25 cellular contexts compared by ENCODE assay signal in the genomic region with DNA sequence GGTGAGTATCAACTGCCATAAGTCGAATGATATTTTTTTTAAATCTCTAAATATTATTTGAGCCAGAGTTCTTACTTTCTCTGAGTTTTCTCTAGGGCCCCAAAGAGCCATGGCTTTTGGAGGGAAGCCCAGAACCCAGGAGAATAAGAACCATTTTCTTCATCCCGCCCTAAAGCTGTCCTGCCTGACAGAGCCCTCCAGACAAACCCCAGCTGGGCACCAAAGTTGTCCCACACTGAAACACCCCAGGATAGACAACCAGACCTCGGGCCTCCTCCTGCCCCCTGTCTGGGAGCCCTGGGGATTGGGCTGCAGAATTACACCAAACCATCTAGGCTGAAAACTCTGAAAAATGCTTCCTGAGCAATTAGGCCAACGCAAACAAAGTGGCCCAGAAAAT.
A peak's percentile ranks its signal among the peaks of the same experiment; 100 is the strongest.
DNase-seq lines count a peak whose midpoint lies in the region; ATAC-seq, FAIRE-seq and TF ChIP-seq lines count a peak whose summit lies in the region.
"Had no signal": no experiment of that assay in that cellular context is flagged by ENCODE, and none has a peak within 500 bp of the region (broad histone marks: within the 10 kb centered on the region; RNA-seq: fewer than 3 reads in every experiment).

No MANE protein-coding gene starts in this region.

- H3K79me1 ChIP-seq in H1 (ENCODE audit: low read depth, low read length): no peaks in the 10 kb centered on the region

- no peak overlapping the region for H2AK5ac ChIP-seq in H1 (ENCODE audit: low read depth, low read length)

- no peak overlapping the region for H3K23ac ChIP-seq in H1 (ENCODE audit: insufficient read length)

- peaks cover 5% of the 10 kb centered on the region; the same call in 1 of the 2 replicates for H3K4me1 ChIP-seq in BLaER1
- peaks cover 0 to 6% (median 2%) of the 10 kb centered on the region in 4 experiments; a peak in 4 of 7 replicates for H3K4me1 ChIP-seq in H1 (replicated peaks in 1 of 4; ENCODE audit: control insufficient read depth in 3 of 4, insufficient read depth in 4 of 4, low read length in 3 of 4)

- CTCF ChIA-PET in activated CD4-positive, alpha-beta memory T cell treated with anti-CD3 and anti-CD28 coated beads, Interleukin-2, amount 10 ng/mL, durations not matched to agents 7 days and 5 days (lab: Charles Lee): no interaction called here
- CTCF ChIA-PET in activated CD4-positive, alpha-beta memory T cell treated with anti-CD3 and anti-CD28 coated beads for 36 hours (lab: Charles Lee): no interaction called here
- CTCF ChIA-PET in H1 (lab: Charles Lee; ENCODE audit: partially characterized antibody): interaction anchor here (1.2 kb wide), 1 partner anchor 160 kb away, joined by 3 read pairs; no protein-coding TSS in a partner anchor

- no peak overlapping the region for H4K8ac ChIP-seq in H1 (ENCODE audit: extremely low read depth, insufficient read depth, low read length)

- H3K4me1 Mint-ChIP-seq in activated CD4-positive, alpha-beta memory T cell treated with anti-CD3 and anti-CD28 coated beads, Interleukin-2, amount 10 ng/mL, durations not matched to agents 7 days and 5 days: peaks cover 26% of the 10 kb centered on the region
- peaks cover 15% of the 10 kb centered on the region for H3K4me1 Mint-ChIP-seq in activated CD4-positive, alpha-beta memory T cell treated with anti-CD3 and anti-CD28 coated beads for 36 hours (ENCODE audit: low read depth)
- H3K4me1 Mint-ChIP-seq in nephron: peaks cover 14% of the 10 kb centered on the region

- no peaks in the 10 kb centered on the region for H4K20me1 ChIP-seq in BLaER1
- no peaks in the 10 kb centered on the region for H4K20me1 ChIP-seq in H1 (replicated peaks in 1 of 2; ENCODE audit: control insufficient read depth in 1 of 2, insufficient read depth in 2 of 2, low read length in 2 of 2)

- H3K9me3 ChIP-seq in BLaER1 (no peaks in the 10 kb centered on the region), H1 (ENCODE audit: insufficient read depth in 2 of 2, low read depth in 1 of 2, low read length in 1 of 2) (no peaks in the 10 kb centered on the region)

- H3K9ac ChIP-seq in BLaER1 (no peak overlapping the region), H1 (replicated peaks in 1 of 4; ENCODE audit: extremely low read depth in 1 of 4, low read depth in 3 of 4, low read length in 3 of 4) (no peak overlapping the region)

- H3K14ac ChIP-seq in H1 (ENCODE audit: insufficient read length): no peak overlapping the region

- no peak for ATAC-seq in GM18505 (IDR thresholded peaks at IDR 0.05; ENCODE audit: unreplicated experiment)
- ATAC-seq: SK-N-SH treated with all-trans-retinoic acid at 6 μM for 48 hours had no signal

- intact Hi-C loops in activated CD4-positive, alpha-beta memory T cell treated with anti-CD3 and anti-CD28 coated beads for 36 hours (cut with micrococcal nuclease): no loop called here

- H2BK5ac ChIP-seq in H1 (ENCODE audit: low read depth, low read length): no peak overlapping the region

- POLR2A ChIA-PET in activated CD4-positive, alpha-beta memory T cell treated with anti-CD3 and anti-CD28 coated beads, Interleukin-2, amount 10 ng/mL, durations not matched to agents 7 days and 5 days (lab: Charles Lee): no interaction called here
- POLR2A ChIA-PET in activated CD4-positive, alpha-beta memory T cell treated with anti-CD3 and anti-CD28 coated beads for 36 hours (lab: Charles Lee): no interaction called here
- POLR2A ChIA-PET in H1 (lab: Charles Lee; ENCODE audit: partially characterized antibody): interaction anchor here (0.6 kb wide), 1 partner anchor 123 kb away, joined by 3 read pairs; no protein-coding TSS in a partner anchor

- H2BK12ac ChIP-seq in H1 (ENCODE audit: low read depth, low read length): no peak overlapping the region

- H4K5ac ChIP-seq in H1 (ENCODE audit: insufficient read length, low read depth, low read length): no peak overlapping the region

- no peak overlapping the region for H3K4ac ChIP-seq in H1 (replicated peaks; ENCODE audit: insufficient read length, low read depth, low read length)

- no peaks in the 10 kb centered on the region for H3K79me2 ChIP-seq in H1 (ENCODE audit: control insufficient read depth in 1 of 2, insufficient read depth in 2 of 2, low read length in 2 of 2)

- peaks cover 12% of the 10 kb centered on the region for H3K27me3 Mint-ChIP-seq in activated CD4-positive, alpha-beta memory T cell treated with anti-CD3 and anti-CD28 coated beads, Interleukin-2, amount 10 ng/mL, durations not matched to agents 7 days and 5 days
- peaks cover 11% of the 10 kb centered on the region for H3K27me3 Mint-ChIP-seq in activated CD4-positive, alpha-beta memory T cell treated with anti-CD3 and anti-CD28 coated beads for 36 hours
- peaks cover 18% of the 10 kb centered on the region for H3K27me3 Mint-ChIP-seq in nephron (ENCODE audit: low read depth)

- no peak for FAIRE-seq in H1 (lab: Jason Lieb, UNC)
- FAIRE-seq: G401.6, GM12892, GM19239 had no signal

- TF ChIP-seq RAD21 in H1 (IDR thresholded peaks at IDR 0.05 in 1 of 2, conservative IDR thresholded peaks at IDR 0.05 in 1 of 2; ENCODE audit: low read depth in 2 of 2, low read length in 2 of 2): no peak

- 0 out of 2 replicates have a peak overlapping the region, but pooled peaks have one; percentile 26 for H2AFZ ChIP-seq in H1 (ENCODE audit: low read length)

- no peak overlapping the region for H3K56ac ChIP-seq in H1 (replicated peaks; ENCODE audit: insufficient read length, low read depth, low read length)

- 87% methylated on average over 4 of the region's 4 CpGs; no CpG with 5 or more reads in 1 of the 2 experiments for WGBS in H1 (ENCODE audit: extremely low coverage in 1 of 2, insufficient coverage in 1 of 2, insufficient read length in 1 of 2, insufficient replicate concordance in 2 of 2, low coverage in 1 of 2, low lambda C conversion rate in 2 of 2, missing lambda C conversion rate in 1 of 2), 2 experiments

- no peak overlapping the region for H3K4me3 Mint-ChIP-seq in activated CD4-positive, alpha-beta memory T cell treated with anti-CD3 and anti-CD28 coated beads, Interleukin-2, amount 10 ng/mL, durations not matched to agents 7 days and 5 days
- H3K4me3 Mint-ChIP-seq in activated CD4-positive, alpha-beta memory T cell treated with anti-CD3 and anti-CD28 coated beads for 36 hours: no peak overlapping the region
- no peak overlapping the region for H3K4me3 Mint-ChIP-seq in nephron

- H3K18ac ChIP-seq in H1 (ENCODE audit: extremely low read depth, low read length): peak overlapping the region; percentile 24; the same call in 1 of the 2 replicates

- no peak overlapping the region for H2BK120ac ChIP-seq in H1 (replicated peaks; ENCODE audit: low read depth, low read length)

- peaks cover 4% of the 10 kb centered on the region for H3K36me3 Mint-ChIP-seq in activated CD4-positive, alpha-beta memory T cell treated with anti-CD3 and anti-CD28 coated beads, Interleukin-2, amount 10 ng/mL, durations not matched to agents 7 days and 5 days (ENCODE audit: low read depth)
- no peaks in the 10 kb centered on the region for H3K36me3 Mint-ChIP-seq in activated CD4-positive, alpha-beta memory T cell treated with anti-CD3 and anti-CD28 coated beads for 36 hours
- no peaks in the 10 kb centered on the region for H3K36me3 Mint-ChIP-seq in nephron (ENCODE audit: low read depth)
- H3K36me3 Mint-ChIP-seq: CD8-positive, alpha-beta memory T cell had no signal

- H3K36me3 ChIP-seq in BLaER1 (no peaks in the 10 kb centered on the region), H1 (ENCODE audit: control insufficient read depth in 2 of 4, insufficient read depth in 4 of 4, low read length in 3 of 4) (no peaks in the 10 kb centered on the region)

- H2BK20ac ChIP-seq in H1 (ENCODE audit: low read length): no peak overlapping the region

- no peak for DNase-seq in activated CD4-positive, alpha-beta memory T cell treated with anti-CD3 and anti-CD28 coated beads, Interleukin-2, amount 10 ng/mL, durations not matched to agents 7 days and 5 days
- no peak for DNase-seq in activated CD4-positive, alpha-beta memory T cell treated with anti-CD3 and anti-CD28 coated beads for 36 hours
- no peak for DNase-seq in H1 (ENCODE audit: low read depth in 1 of 2, low spot score in 2 of 2)
- no peak for DNase-seq in NCI-H2107 (lab: John Stamatoyannopoulos, UW)
- no peak for DNase-seq in NCI-H2227 (lab: John Stamatoyannopoulos, UW; ENCODE audit: unreplicated experiment)
- DNase-seq: 8988T; AML-193; Calu3; CD8-positive, alpha-beta memory T cell; MM.1S; NCI-H1092; NCI-H1436 treated with DMSO at 0.1 percent for 48 hours; NCI-H1930; NCI-H345; NCI-H524; NK-92 treated with Interleukin-12 subunit alpha and Interleukin-12 subunit beta, amount 100 ng/mL, for 24 hours had no signal

- peak overlapping the region; percentile 4 for H3K27ac Mint-ChIP-seq in activated CD4-positive, alpha-beta memory T cell treated with anti-CD3 and anti-CD28 coated beads, Interleukin-2, amount 10 ng/mL, durations not matched to agents 7 days and 5 days
- H3K27ac Mint-ChIP-seq in activated CD4-positive, alpha-beta memory T cell treated with anti-CD3 and anti-CD28 coated beads for 36 hours: no peak overlapping the region
- peak overlapping the region; percentile 80 to 87 (median 85) for H3K27ac Mint-ChIP-seq in nephron
- H3K27ac Mint-ChIP-seq: CD8-positive, alpha-beta memory T cell had no signal

- TF ChIP-seq EP300 in H1 (IDR thresholded peaks at IDR 0.05; ENCODE audit: borderline replicate concordance in 1 of 2, low read depth in 2 of 2, low read length in 2 of 2): no peak

- no peaks in the 10 kb centered on the region; the same call in 1 of the 2 replicates for H3K23me2 ChIP-seq in H1 (ENCODE audit: low read depth, low read length)

- no peaks in the 10 kb centered on the region for H3K27me3 ChIP-seq in BLaER1
- H3K27me3 ChIP-seq in H1 (replicated peaks in 1 of 4; ENCODE audit: control insufficient read depth in 3 of 4, extremely low read depth in 1 of 4, insufficient read depth in 3 of 4, low read length in 3 of 4): no peaks in the 10 kb centered on the region

- H3K27ac ChIP-seq in BLaER1: no peak overlapping the region
- H3K27ac ChIP-seq in H1 (ENCODE audit: low read depth, low read length): no peak overlapping the region
- H3K27ac ChIP-seq: C4-2B, RWPE1 had no signal

- H3K4me3 ChIP-seq in BLaER1: no peak overlapping the region
- H3K4me3 ChIP-seq in H1 (ENCODE audit: extremely low read depth in 1 of 4, insufficient read depth in 2 of 4, low read depth in 3 of 4, low read length in 4 of 4): no peak overlapping the region

- H2BK15ac ChIP-seq in H1 (ENCODE audit: low read length): no peak overlapping the region

- no peak for TF ChIP-seq POLR2A in H1 (IDR thresholded peaks at IDR 0.05; ENCODE audit: control extremely low read depth in 1 of 2, low read depth in 2 of 2, low read length in 2 of 2)
- TF ChIP-seq POLR2A in GM18505 (IDR thresholded peaks at IDR 0.05; ENCODE audit: borderline replicate concordance, extremely low read depth, insufficient read depth, insufficient read length): no peak

- no peak overlapping the region for H4K91ac ChIP-seq in H1 (replicated peaks; ENCODE audit: insufficient read length, low read length)

- H3K9me3 Mint-ChIP-seq in activated CD4-positive, alpha-beta memory T cell treated with anti-CD3 and anti-CD28 coated beads, Interleukin-2, amount 10 ng/mL, durations not matched to agents 7 days and 5 days: peaks cover 5% of the 10 kb centered on the region
- peaks cover 5% of the 10 kb centered on the region for H3K9me3 Mint-ChIP-seq in activated CD4-positive, alpha-beta memory T cell treated with anti-CD3 and anti-CD28 coated beads for 36 hours
- H3K9me3 Mint-ChIP-seq in nephron: no peaks in the 10 kb centered on the region
- H3K9me3 Mint-ChIP-seq: CD8-positive, alpha-beta memory T cell had no signal

- peak overlapping the region; percentile 61; the same call in 1 of the 2 replicates for H3K4me2 ChIP-seq in BLaER1
- no peak overlapping the region for H3K4me2 ChIP-seq in H1 (ENCODE audit: insufficient read depth in 1 of 2, low read depth in 2 of 2, low read length in 2 of 2)

- TF ChIP-seq CTCF in H1 (IDR thresholded peaks at IDR 0.05; ENCODE audit: control extremely low read depth in 1 of 3, insufficient read depth in 1 of 3, low read depth in 1 of 3, low read length in 3 of 3) (no peak), nephron (IDR thresholded peaks at IDR 0.05; ENCODE audit: unreplicated experiment in 3 of 3) (no peak)
